Comparison of ENCODE assay signal across 8 cellular contexts in the genomic region with DNA sequence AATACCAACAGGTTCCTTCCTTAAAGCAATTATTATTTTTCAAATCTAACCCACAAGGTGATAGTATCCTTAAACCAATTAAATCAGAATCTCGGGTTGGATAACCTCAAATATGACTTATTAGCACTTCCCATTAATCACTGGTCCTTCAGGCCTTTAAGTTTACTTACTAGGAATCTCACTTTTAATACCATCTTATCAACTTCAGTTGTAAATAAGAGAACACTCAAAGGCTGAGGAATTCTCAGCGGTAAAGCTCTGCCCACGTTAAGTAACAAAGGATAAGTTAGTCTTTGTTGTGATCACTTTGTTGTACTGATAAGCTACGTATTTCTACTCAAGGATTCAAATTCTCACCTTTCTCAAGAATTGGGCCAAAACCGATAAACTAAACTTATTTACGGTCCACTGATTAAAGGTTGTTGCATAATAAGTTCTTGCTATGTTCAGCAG.
DNase-seq lines count a peak whose midpoint lies in the region; ATAC-seq lines count a peak whose summit lies in the region.

No MANE protein-coding gene starts in this region.

- H3K9me3 ChIP-seq in iPS-18c (ENCODE audit: control insufficient read depth, insufficient read depth, low read length): peaks cover 7% of the 10 kb centered on the region

- no peaks in the 10 kb centered on the region for H3K27me3 Mint-ChIP-seq in T-helper 1 cell treated with Interleukin-12 subunit alpha and Interleukin-12 subunit beta and Interleukin-4 antibody, amounts not matched to agents 30 μg/mL and 1 μg/mL, for 36 hours (ENCODE audit: low read depth)
- H3K27me3 Mint-ChIP-seq in activated CD4-positive, alpha-beta memory T cell treated with anti-CD3 and anti-CD28 coated beads, Interleukin-2, amount 10 ng/mL, durations not matched to agents 7 days and 5 days: no peaks in the 10 kb centered on the region

- peak overlapping the region; percentile 91 for H3K4me3 Mint-ChIP-seq in T-helper 1 cell treated with Interleukin-12 subunit alpha and Interleukin-12 subunit beta and Interleukin-4 antibody, amounts not matched to agents 30 μg/mL and 1 μg/mL, for 36 hours
- peak overlapping the region; percentile 79 for H3K4me3 Mint-ChIP-seq in activated CD4-positive, alpha-beta memory T cell treated with anti-CD3 and anti-CD28 coated beads, Interleukin-2, amount 10 ng/mL, durations not matched to agents 7 days and 5 days

- DNase-seq in T-helper 1 cell: no peak
- no peak for DNase-seq in activated CD4-positive, alpha-beta memory T cell treated with anti-CD3 and anti-CD28 coated beads, Interleukin-2, amount 10 ng/mL, durations not matched to agents 7 days and 5 days
- DNase-seq in superior temporal gyrus (ENCODE audit: extremely low spot score): peak; percentile 34
- no peak for DNase-seq in DMS53 (lab: John Stamatoyannopoulos, UW)
- no peak for DNase-seq in cerebellar nuclear complex (lab: John Stamatoyannopoulos, UW)

- H3K4me3 ChIP-seq in iPS-18c (ENCODE audit: insufficient read depth, low read depth, low read length): peak overlapping the region; percentile 70

- H3K4me1 Mint-ChIP-seq in T-helper 1 cell treated with Interleukin-12 subunit alpha and Interleukin-12 subunit beta and Interleukin-4 antibody, amounts not matched to agents 30 μg/mL and 1 μg/mL, for 36 hours (ENCODE audit: low read depth): peaks cover 36% of the 10 kb centered on the region
- peaks cover 56% of the 10 kb centered on the region for H3K4me1 Mint-ChIP-seq in activated CD4-positive, alpha-beta memory T cell treated with anti-CD3 and anti-CD28 coated beads, Interleukin-2, amount 10 ng/mL, durations not matched to agents 7 days and 5 days

- H3K9me3 Mint-ChIP-seq in T-helper 1 cell treated with Interleukin-12 subunit alpha and Interleukin-12 subunit beta and Interleukin-4 antibody, amounts not matched to agents 30 μg/mL and 1 μg/mL, for 36 hours: no peaks in the 10 kb centered on the region
- H3K9me3 Mint-ChIP-seq in activated CD4-positive, alpha-beta memory T cell treated with anti-CD3 and anti-CD28 coated beads, Interleukin-2, amount 10 ng/mL, durations not matched to agents 7 days and 5 days: no peaks in the 10 kb centered on the region

- peak overlapping the region; percentile 98 for H3K27ac Mint-ChIP-seq in T-helper 1 cell treated with Interleukin-12 subunit alpha and Interleukin-12 subunit beta and Interleukin-4 antibody, amounts not matched to agents 30 μg/mL and 1 μg/mL, for 36 hours
- peak overlapping the region; percentile 98 for H3K27ac Mint-ChIP-seq in activated CD4-positive, alpha-beta memory T cell treated with anti-CD3 and anti-CD28 coated beads, Interleukin-2, amount 10 ng/mL, durations not matched to agents 7 days and 5 days

- no peak for ATAC-seq in GM19035 (IDR thresholded peaks at IDR 0.05; ENCODE audit: unreplicated experiment)

- POLR2A ChIA-PET in activated CD4-positive, alpha-beta memory T cell treated with anti-CD3 and anti-CD28 coated beads, Interleukin-2, amount 10 ng/mL, durations not matched to agents 7 days and 5 days (lab: Charles Lee): interaction anchor here (0.7 to 11.8 kb wide), 23 partner anchors 8 to 1810 kb away, joined by 3 to 2396 read pairs (median 6); a partner anchor contains a TSS

- CTCF ChIA-PET in activated CD4-positive, alpha-beta memory T cell treated with anti-CD3 and anti-CD28 coated beads, Interleukin-2, amount 10 ng/mL, durations not matched to agents 7 days and 5 days (lab: Charles Lee): interaction anchor here (1.0 to 9.8 kb wide), 4 partner anchors 9 to 66 kb away, joined by 3 to 166 read pairs (median 5); a partner anchor contains a TSS

- H3K36me3 Mint-ChIP-seq in T-helper 1 cell treated with Interleukin-12 subunit alpha and Interleukin-12 subunit beta and Interleukin-4 antibody, amounts not matched to agents 30 μg/mL and 1 μg/mL, for 36 hours (ENCODE audit: low read depth): peaks cover 9% of the 10 kb centered on the region
- peaks cover 20% of the 10 kb centered on the region for H3K36me3 Mint-ChIP-seq in activated CD4-positive, alpha-beta memory T cell treated with anti-CD3 and anti-CD28 coated beads, Interleukin-2, amount 10 ng/mL, durations not matched to agents 7 days and 5 days (ENCODE audit: low read depth)
